8 cellular contexts compared by ENCODE assay signal in genomic region chr22:36386351-36386899, GRCh38. TPM values are rescaled to one million over a fixed set of nuclear protein-coding genes. Genes with fewer than 3 reads are reported as not detected.
A peak's percentile ranks its signal among the peaks of the same experiment; 100 is the strongest.
DNase-seq lines count a peak whose midpoint lies in the region; ATAC-seq, FAIRE-seq and TF ChIP-seq lines count a peak whose summit lies in the region.

No MANE protein-coding gene starts in this region.

- dilution Hi-C loops in IMR-90 (cut with HindIII; ENCODE audit: low sequenced_read_pairs, unreplicated experiment) (no loop called here), endothelial cell of umbilical vein (cut with MboI; ENCODE audit: extremely low pct_ligation_motif_present, low sequenced_read_pairs) (no loop called here)

- H3K79me2 ChIP-seq in endothelial cell of umbilical vein (ENCODE audit: control insufficient read depth, insufficient read depth, low read length): peaks cover 62% of the 10 kb centered on the region

- peak overlapping the region; percentile 81 for H3K18ac ChIP-seq in IMR-90 (ENCODE audit: low read depth, low read length)

- H2BK20ac ChIP-seq in IMR-90 (ENCODE audit: low read depth, low read length): peak overlapping the region; percentile 61

- TF ChIP-seq CTCF in AG04449 (IDR thresholded peaks at IDR 0.05; ENCODE audit: insufficient read depth, low read length, missing control alignments) (no peak), IMR-90 (conservative IDR thresholded peaks at IDR 0.05; ENCODE audit: low read depth, low read length) (no peak), WERI-Rb-1 (IDR thresholded peaks at IDR 0.05; ENCODE audit: low read depth, low read length) (peak; percentile 12; the same call in 1 of the 2 replicates), endothelial cell of umbilical vein (IDR thresholded peaks at IDR 0.05; ENCODE audit: extremely low read depth in 1 of 2, insufficient read depth in 1 of 2, low read depth in 1 of 2, low read length in 2 of 2) (no peak), upper lobe of left lung (IDR thresholded peaks at IDR 0.05) (no peak)

- DNase-seq in AG04449 (ENCODE audit: low read depth, low spot score) (no peak), IMR-90 (no peak), WERI-Rb-1 (peak; percentile 48), endothelial cell of umbilical vein (ENCODE audit: low read depth, low spot score) (peak; percentile 32), upper lobe of left lung (peak; percentile 84), NCI-H774 (lab: John Stamatoyannopoulos, UW) (no peak)

- peak overlapping the region; percentile 79 to 88 for H4K8ac ChIP-seq in IMR-90 (ENCODE audit: low read depth in 2 of 2, low read length in 2 of 2)

- H4K91ac ChIP-seq in IMR-90 (ENCODE audit: insufficient read depth, low read depth, low read length): peak overlapping the region; percentile 93

- TF ChIP-seq RAD21 in IMR-90 (IDR thresholded peaks at IDR 0.05; ENCODE audit: low read length): no peak

- H3K27me3 ChIP-seq in IMR-90 (ENCODE audit: control insufficient read depth, insufficient read depth, low read length) (no peaks in the 10 kb centered on the region), WERI-Rb-1 (ENCODE audit: insufficient read depth, low read depth, severe bottlenecking) (no peaks in the 10 kb centered on the region), endothelial cell of umbilical vein (ENCODE audit: control insufficient read depth in 2 of 2, insufficient read depth in 2 of 2, low read length in 2 of 2) (no peaks in the 10 kb centered on the region), muscle layer of duodenum (ENCODE audit: low read depth, low read length) (no peaks in the 10 kb centered on the region), upper lobe of left lung (no peaks in the 10 kb centered on the region)

- peaks cover 11% of the 10 kb centered on the region for H3K4me1 ChIP-seq in IMR-90 (ENCODE audit: control insufficient read depth, insufficient read depth, low read length)
- peaks cover 36% of the 10 kb centered on the region for H3K4me1 ChIP-seq in endothelial cell of umbilical vein (ENCODE audit: control insufficient read depth, extremely low read depth, insufficient read depth, low read length)
- peaks cover 16 to 25% of the 10 kb centered on the region in 2 donors for H3K4me1 ChIP-seq in muscle layer of duodenum (ENCODE audit: control insufficient read depth in 1 of 2, insufficient read depth in 2 of 2, low read length in 2 of 2)
- H3K4me1 ChIP-seq in upper lobe of left lung: peaks cover 37 to 60% (median 48%) of the 10 kb centered on the region in 4 donors

- H3K4me3 ChIP-seq in AG04449 (ENCODE audit: low read depth, low read length) (peak overlapping the region; percentile 93), IMR-90 (ENCODE audit: insufficient read depth, low read depth, low read length) (peak overlapping the region; percentile 75), WERI-Rb-1 (ENCODE audit: low read depth, low read length) (peak overlapping the region; percentile 84), endothelial cell of umbilical vein (replicated peaks in 1 of 3; ENCODE audit: insufficient read depth in 1 of 3, low read depth in 1 of 3, low read length in 3 of 3) (peak overlapping the region; percentile 95 to 99 (median 97)), muscle layer of duodenum (ENCODE audit: low read depth in 1 of 2, low read length in 2 of 2) (peak overlapping the region; percentile 88 to 89), upper lobe of left lung (peak overlapping the region; percentile 45 to 99 (median 80))

- H3K9me1 ChIP-seq in IMR-90 (ENCODE audit: insufficient read depth, low read length) (peaks cover 12% of the 10 kb centered on the region; the same call in 1 of the 2 replicates), endothelial cell of umbilical vein (replicated peaks; ENCODE audit: control insufficient read depth, extremely low read depth, insufficient read depth, low read length) (no peaks in the 10 kb centered on the region)

- ATAC-seq in GM18505 (IDR thresholded peaks at IDR 0.05; ENCODE audit: unreplicated experiment): peak; percentile 23
- no peak for ATAC-seq in IMR-90 (ENCODE audit: low read depth)
- ATAC-seq in upper lobe of left lung (ENCODE audit: low FRiP score in 2 of 2): peak; percentile 18 to 20

- CTCF ChIA-PET in AG04449 (lab: Yijun Ruan, JAX): interaction anchor here (1.5 to 5.4 kb wide), 2 partner anchors 82 to 100 kb away, joined by 3 to 69 read pairs; no protein-coding TSS in a partner anchor
- CTCF ChIA-PET in IMR-90 (lab: Yijun Ruan, JAX): no interaction called here
- CTCF ChIA-PET in endothelial cell of umbilical vein (lab: Charles Lee): interaction anchor here (1.0 kb wide), 1 partner anchor 84 kb away, joined by 7 read pairs; no protein-coding TSS in a partner anchor

- H2AFZ ChIP-seq in IMR-90 (replicated peaks; ENCODE audit: low read length, poor library complexity): peak overlapping the region; percentile 15
- H2AFZ ChIP-seq in endothelial cell of umbilical vein (ENCODE audit: low read depth, low read length): no peak overlapping the region

- peak overlapping the region; percentile 97 for H2BK5ac ChIP-seq in IMR-90 (ENCODE audit: low read depth, low read length, poor library complexity, severe bottlenecking)

- H2BK15ac ChIP-seq in IMR-90 (ENCODE audit: low read depth, low read length): peak overlapping the region; percentile 49; the same call in 1 of the 3 replicates

- peaks cover 59% of the 10 kb centered on the region for H4K20me1 ChIP-seq in IMR-90 (ENCODE audit: insufficient read depth, low read length)
- H4K20me1 ChIP-seq in endothelial cell of umbilical vein (replicated peaks; ENCODE audit: control insufficient read depth, extremely low read depth, insufficient read depth, low read length): no peaks in the 10 kb centered on the region

- H3K9ac ChIP-seq in IMR-90 (ENCODE audit: low read depth, low read length): peak overlapping the region; percentile 99
- peak overlapping the region; percentile 98 for H3K9ac ChIP-seq in endothelial cell of umbilical vein (replicated peaks; ENCODE audit: extremely low read depth, insufficient read depth, low read length)

- peak overlapping the region; percentile 90 for H2AK5ac ChIP-seq in IMR-90 (ENCODE audit: low read depth, low read length)

- in situ Hi-C loops in IMR-90 (cut with MboI; ENCODE audit: low sequenced_read_pairs): no loop called here

- 0% methylated on average over 8 of the region's 18 CpGs; no CpG with 5 or more reads in 1 of the 2 experiments for WGBS in IMR-90 (ENCODE audit: extremely low coverage in 2 of 2, insufficient read length in 1 of 2), 2 experiments
- WGBS in upper lobe of left lung, 2 donors: 1 to 4% methylated on average over 13 to 15 of the region's 18 CpGs

- peak; percentile 60 for TF ChIP-seq POLR2A in GM18505 (IDR thresholded peaks at IDR 0.05; ENCODE audit: borderline replicate concordance, extremely low read depth, insufficient read depth, insufficient read length)
- no peak for TF ChIP-seq POLR2A in IMR-90 (IDR thresholded peaks at IDR 0.05; ENCODE audit: low read depth, low read length)
- TF ChIP-seq POLR2A in endothelial cell of umbilical vein (IDR thresholded peaks at IDR 0.05; ENCODE audit: low read depth, low read length): no peak
- peak in 2 of 4 donors; percentile 6 to 44 for TF ChIP-seq POLR2A in upper lobe of left lung (IDR thresholded peaks at IDR 0.05)

- peaks cover 30% of the 10 kb centered on the region for H3K36me3 ChIP-seq in IMR-90 (ENCODE audit: control insufficient read depth, insufficient read depth, low read length)
- H3K36me3 ChIP-seq in WERI-Rb-1: peaks cover 17% of the 10 kb centered on the region
- H3K36me3 ChIP-seq in endothelial cell of umbilical vein (ENCODE audit: control insufficient read depth in 2 of 2, extremely low read depth in 1 of 2, insufficient read depth in 2 of 2, low read length in 2 of 2): peaks cover 3 to 8% of the 10 kb centered on the region in 2 experiments
- peaks cover 0 to 18% of the 10 kb centered on the region in 2 donors for H3K36me3 ChIP-seq in muscle layer of duodenum (ENCODE audit: control insufficient read depth in 1 of 2, insufficient read depth in 2 of 2, low read length in 2 of 2)
- peaks cover 0 to 36% (median 4%) of the 10 kb centered on the region in 4 donors for H3K36me3 ChIP-seq in upper lobe of left lung

- POLR2A ChIA-PET in AG04449 (lab: Yijun Ruan, JAX) (interaction anchor here (0.7 to 6.6 kb wide), 9 partner anchors 12 to 147 kb away, joined by 3 to 172 read pairs (median 6); partner anchors contain the start of gene APOL2), IMR-90 (lab: Charles Lee; ENCODE audit: unreplicated experiment) (interaction anchor here (3.6 kb wide), 1 partner anchor 82 kb away, joined by 30 read pairs; no protein-coding TSS in a partner anchor), endothelial cell of umbilical vein (lab: Charles Lee) (interaction anchor here (0.7 to 1.2 kb wide), 3 partner anchors 9 to 31 kb away, joined by 3 to 4 read pairs (median 3); no protein-coding TSS in a partner anchor)

- peak overlapping the region; percentile 100 for H3K23ac ChIP-seq in IMR-90 (ENCODE audit: low read depth, low read length)

- peak overlapping the region; percentile 96 for H2AK9ac ChIP-seq in IMR-90 (replicated peaks; ENCODE audit: low read depth, low read length, poor library complexity)

- H2BK120ac ChIP-seq in IMR-90 (ENCODE audit: low read depth, low read length): peak overlapping the region; percentile 82

- H4K5ac ChIP-seq in IMR-90 (ENCODE audit: low read depth, low read length): peak overlapping the region; percentile 65

- H3K27ac ChIP-seq in IMR-90 (ENCODE audit: insufficient read depth, low read length) (peak overlapping the region; percentile 97), WERI-Rb-1 (peak overlapping the region; percentile 93), endothelial cell of umbilical vein (ENCODE audit: insufficient read depth, low read depth, low read length) (peak overlapping the region; percentile 88), muscle layer of duodenum (ENCODE audit: low read length) (peak overlapping the region; percentile 91), upper lobe of left lung (peak overlapping the region; percentile 92 to 100 (median 96))

- BruUV-seq in IMR-90 (replicated peaks; lab: Mats Ljungman, UMichigan) (no TSS peak), endothelial cell of umbilical vein (replicated peaks; lab: Mats Ljungman, UMichigan) (TSS peak; percentile 29)

- peak overlapping the region; percentile 90 for H3K4me2 ChIP-seq in IMR-90 (ENCODE audit: low read depth, low read length)
- H3K4me2 ChIP-seq in endothelial cell of umbilical vein (ENCODE audit: insufficient read depth, low read length): peak overlapping the region; percentile 93

- no peak for FAIRE-seq in endothelial cell of umbilical vein (lab: Jason Lieb, UNC)

- intact Hi-C loops in IMR-90 (cut with micrococcal nuclease): no loop called here
- intact Hi-C loops in endothelial cell of umbilical vein (cut with micrococcal nuclease): loop anchor here (5.0 kb wide), 1 partner anchor 34 kb away; no protein-coding TSS in a partner anchor

- no peaks in the 10 kb centered on the region for H3K9me3 ChIP-seq in IMR-90 (ENCODE audit: control insufficient read depth, insufficient read depth, low read length)
- no peaks in the 10 kb centered on the region for H3K9me3 ChIP-seq in WERI-Rb-1 (ENCODE audit: severe bottlenecking)
- no peaks in the 10 kb centered on the region for H3K9me3 ChIP-seq in endothelial cell of umbilical vein (replicated peaks; ENCODE audit: control insufficient read depth, insufficient read depth, low read length)
- no peaks in the 10 kb centered on the region for H3K9me3 ChIP-seq in muscle layer of duodenum (ENCODE audit: control insufficient read depth in 1 of 2, low read length in 2 of 2)
- H3K9me3 ChIP-seq in upper lobe of left lung: no peaks in the 10 kb centered on the region

- H3K14ac ChIP-seq in IMR-90 (replicated peaks; ENCODE audit: low read depth, low read length): peak overlapping the region; percentile 100

- peak in 1 of 4 donors; percentile 25 for TF ChIP-seq EP300 in upper lobe of left lung (IDR thresholded peaks at IDR 0.05)

- H3K56ac ChIP-seq in IMR-90 (ENCODE audit: extremely low read depth, insufficient read depth, low read length): peak overlapping the region; percentile 89

- peak overlapping the region; percentile 98 for H3K4ac ChIP-seq in IMR-90 (ENCODE audit: low read depth, low read length)

- H3K79me1 ChIP-seq in IMR-90 (ENCODE audit: low read depth in 1 of 2, low read length in 2 of 2): peaks cover 0 to 21% of the 10 kb centered on the region in 2 experiments; a peak in 2 of 4 replicates

RNA-seq across cellular contexts. Expression of gene MYH9, which starts 1.3 kb away (rescaled TPM):
- total RNA-seq in IMR-90 (2012; rRNA removed) (554 and 783 TPM in 2 replicates), endothelial cell of umbilical vein (1,331 and 1,413 TPM in 2 replicates), upper lobe of left lung (100 to 1,000 TPM; 486 to 925 (median 599) TPM)
- polyA plus RNA-seq in IMR-90 (2012; rRNA removed) (475 and 507 TPM in 2 replicates), endothelial cell of umbilical vein (157 and 188 TPM in 2 replicates)
- polyA plus RNA-seq in IMR-90 (2012; cell fraction: cytosol; rRNA removed): 197 and 382 TPM in 2 replicates
- 449 and 493 TPM in 2 replicates for polyA plus RNA-seq in IMR-90 (2012; cell fraction: nucleus; rRNA removed; ENCODE audit: low replicate concordance)
- polyA plus RNA-seq in endothelial cell of umbilical vein (2011; cell fraction: cytosol; rRNA removed): 377 and 396 TPM in 2 replicates
- polyA plus RNA-seq in endothelial cell of umbilical vein (2011; cell fraction: nucleus; rRNA removed): 759 and 766 TPM in 2 replicates
- 496 and 585 TPM in 2 replicates for polyA plus RNA-seq in endothelial cell of umbilical vein (2012)
- 1,176 and 1,679 TPM in 2 replicates for polyA minus RNA-seq in endothelial cell of umbilical vein
- polyA minus RNA-seq in endothelial cell of umbilical vein (2011; cell fraction: cytosol; rRNA and poly(A)+ RNA removed): 42.9 TPM
- polyA minus RNA-seq in endothelial cell of umbilical vein (2011; cell fraction: nucleus; rRNA and poly(A)+ RNA removed): 498 and 877 TPM in 2 replicates

Comparison
In these comparisons a context has a peak if more than half of its experiments do, and no peak if none do; other contexts are left out.
1. DNase-seq: peak in WERI-Rb-1 (single experiment), endothelial cell of umbilical vein (single experiment) and upper lobe of left lung (2 of 2); none in AG04449 (single experiment), IMR-90 (single experiment) and NCI-H774 (single experiment).
2. Peak in every context shown above with its lines, with median percentiles within 50 percentile points of each other: H3K4me3 ChIP-seq and H3K27ac ChIP-seq.